In the genomic region with DNA sequence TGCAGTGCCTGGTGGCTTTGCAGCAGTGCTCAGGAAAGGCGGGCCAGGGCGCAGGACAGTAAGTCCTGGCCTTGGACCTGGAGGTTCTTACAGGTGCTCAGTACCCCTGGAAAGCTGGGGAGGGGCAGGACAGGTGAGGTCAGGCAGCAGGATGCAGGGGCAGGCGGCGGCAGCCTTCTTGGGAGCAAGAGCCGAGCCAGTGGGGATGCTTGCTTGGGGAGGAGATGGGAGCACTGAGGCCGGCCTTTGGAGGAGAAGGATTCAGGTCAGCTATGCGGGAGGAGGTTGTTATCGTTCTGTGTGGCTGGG, we compare ENCODE assay signal across 20 cellular contexts.
"Had no signal": no experiment of that assay in that cellular context is flagged by ENCODE, and none has a peak within 500 bp of the region (broad histone marks: within the 10 kb centered on the region; RNA-seq: fewer than 3 reads in every experiment).

No MANE protein-coding gene starts in this region.

- H3K4me1 Mint-ChIP-seq: activated CD4-positive, alpha-beta memory T cell treated with anti-CD3 and anti-CD28 coated beads, Interleukin-2, amount 10 ng/mL, durations not matched to agents 7 days and 5 days; activated naive CD4-positive, alpha-beta T cell treated with anti-CD3 and anti-CD28 coated beads, Interleukin-2, amount 50 U/mL, for 24 hours; activated naive CD8-positive, alpha-beta T cell treated with anti-CD3 and anti-CD28 coated beads, Interleukin-2, amount 50 U/mL, for 24 hours; natural killer cell had no signal

- H3K27me3 ChIP-seq: body of pancreas, cardiac muscle cell, dorsolateral prefrontal cortex, neutrophil, ovary, testis, transverse colon had no signal

- H3K36me3 Mint-ChIP-seq: activated naive CD4-positive, alpha-beta T cell treated with anti-CD3 and anti-CD28 coated beads, Interleukin-2, amount 50 U/mL, for 24 hours; natural killer cell had no signal

- H3K27ac ChIP-seq: body of pancreas, cardiac muscle cell, coronary artery, gastrocnemius medialis, left lung, lower lobe of right lung, neutrophil, ovary, prostate gland, testis had no signal

- H3K4me3 Mint-ChIP-seq: activated CD4-positive, alpha-beta memory T cell treated with anti-CD3 and anti-CD28 coated beads, Interleukin-2, amount 10 ng/mL, durations not matched to agents 7 days and 5 days; activated naive CD4-positive, alpha-beta T cell treated with anti-CD3 and anti-CD28 coated beads, Interleukin-2, amount 50 U/mL, for 24 hours; activated naive CD8-positive, alpha-beta T cell treated with anti-CD3 and anti-CD28 coated beads, Interleukin-2, amount 50 U/mL, for 24 hours; activated T-cell treated with anti-CD3 and anti-CD28 coated beads, Interleukin-2, amount 50 U/mL, for 24 hours; natural killer cell; T-helper 2 cell treated with Interferon-gamma antibody and Interleukin-4, amounts not matched to agents 5 μg/mL and 100 μg/mL, for 36 hours had no signal

- H3K27me3 Mint-ChIP-seq: activated CD4-positive, alpha-beta memory T cell treated with anti-CD3 and anti-CD28 coated beads, Interleukin-2, amount 10 ng/mL, durations not matched to agents 7 days and 5 days; activated naive CD4-positive, alpha-beta T cell treated with anti-CD3 and anti-CD28 coated beads, Interleukin-2, amount 50 U/mL, for 24 hours; activated naive CD8-positive, alpha-beta T cell treated with anti-CD3 and anti-CD28 coated beads, Interleukin-2, amount 50 U/mL, for 24 hours had no signal

- ATAC-seq: activated CD4-positive, CD25-positive, alpha-beta regulatory T cell treated with anti-CD3 and anti-CD28 coated beads, Interleukin-2, amount 50 U/mL, for 24 hours; activated naive CD8-positive, alpha-beta T cell treated with anti-CD3 and anti-CD28 coated beads, Interleukin-2, amount 50 U/mL, for 24 hours had no signal

- H3K9me3 Mint-ChIP-seq: activated CD4-positive, alpha-beta memory T cell treated with anti-CD3 and anti-CD28 coated beads, Interleukin-2, amount 10 ng/mL, durations not matched to agents 7 days and 5 days; activated naive CD4-positive, alpha-beta T cell treated with anti-CD3 and anti-CD28 coated beads, Interleukin-2, amount 50 U/mL, for 24 hours; activated naive CD8-positive, alpha-beta T cell treated with anti-CD3 and anti-CD28 coated beads, Interleukin-2, amount 50 U/mL, for 24 hours; activated T-cell treated with anti-CD3 and anti-CD28 coated beads, Interleukin-2, amount 50 U/mL, for 24 hours; natural killer cell; T-helper 2 cell treated with Interferon-gamma antibody and Interleukin-4, amounts not matched to agents 5 μg/mL and 100 μg/mL, for 36 hours had no signal

- H3K27ac Mint-ChIP-seq: activated CD4-positive, alpha-beta memory T cell treated with anti-CD3 and anti-CD28 coated beads, Interleukin-2, amount 10 ng/mL, durations not matched to agents 7 days and 5 days; activated naive CD8-positive, alpha-beta T cell treated with anti-CD3 and anti-CD28 coated beads, Interleukin-2, amount 50 U/mL, for 24 hours; activated T-cell treated with anti-CD3 and anti-CD28 coated beads, Interleukin-2, amount 50 U/mL, for 24 hours; natural killer cell; T-helper 2 cell treated with Interferon-gamma antibody and Interleukin-4, amounts not matched to agents 5 μg/mL and 100 μg/mL, for 36 hours had no signal

- H3K9me3 ChIP-seq: body of pancreas, gastrocnemius medialis, lower lobe of right lung, neutrophil, ovary, prostate gland, testis, transverse colon had no signal

- H3K4me3 ChIP-seq: body of pancreas, cardiac muscle cell, coronary artery, dorsolateral prefrontal cortex, gastrocnemius medialis, left lung, lower lobe of right lung, ovary, prostate gland, skin epidermis, testis, transverse colon had no signal

- H3K36me3 ChIP-seq: cardiac muscle cell, gastrocnemius medialis, left lung, neutrophil, ovary, prostate gland, transverse colon had no signal

- H3K4me1 ChIP-seq: left lung, prostate gland had no signal
